35 cellular contexts compared by ENCODE assay signal in the genomic region with DNA sequence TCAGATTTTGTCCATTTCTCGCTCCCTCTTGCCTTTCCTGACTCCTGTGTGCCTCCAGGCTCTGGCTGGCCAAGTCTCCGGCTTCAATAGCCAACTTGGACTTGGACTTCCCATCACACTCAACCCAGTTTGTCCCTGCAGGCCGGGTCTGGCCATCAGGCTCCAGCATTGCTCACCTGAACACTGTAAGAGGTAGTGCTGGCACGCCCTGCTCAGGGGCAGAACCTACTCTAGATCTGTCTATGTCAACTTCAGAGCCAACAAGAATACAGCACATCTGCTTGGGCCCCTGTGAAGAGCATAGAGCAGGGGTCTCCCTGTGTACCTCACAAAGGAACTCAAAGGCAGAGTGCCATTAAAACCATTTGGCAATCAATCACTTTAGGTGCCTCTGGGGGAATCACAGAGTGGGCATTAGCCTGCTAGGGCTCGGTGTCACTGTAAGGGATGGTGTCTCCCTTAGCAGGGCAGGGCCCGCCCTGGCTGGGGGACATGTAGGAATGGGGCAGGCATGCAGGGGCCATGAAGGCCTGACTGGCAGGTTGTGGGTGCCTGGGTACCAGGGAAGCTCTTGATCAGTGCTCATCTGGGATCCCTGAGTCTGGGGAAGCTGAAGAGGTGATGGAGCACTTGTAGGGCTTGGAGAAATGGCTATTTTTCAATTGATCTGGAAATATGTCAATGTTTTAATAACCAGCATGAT.
"Had no signal": no experiment of that assay in that cellular context is flagged by ENCODE, and none has a peak within 500 bp of the region (broad histone marks: within the 10 kb centered on the region; RNA-seq: fewer than 3 reads in every experiment).

No MANE protein-coding gene starts in this region.

- H3K27ac ChIP-seq: KMS-11 had no signal

- H3K9me3 ChIP-seq: MG63 had no signal

- DNase-seq: Karpas-422, Kasumi-1, KG1, MG63, MM.1S, MV-4-11, NCI-H1048, NCI-H1092, NCI-H1092 treated with DMSO at 0.1 percent for 48 hours, NCI-H1105, NCI-H1105 treated with DMSO at 0.1 percent for 48 hours, NCI-H1417, NCI-H1417 treated with DMSO at 0.1 percent for 48 hours, NCI-H1436, NCI-H1436 treated with DMSO at 0.1 percent for 48 hours, NCI-H146, NCI-H1694, NCI-H1694 treated with DMSO at 0.1 percent for 48 hours, NCI-H187, NCI-H187 treated with DMSO at 0.1 percent for 48 hours, NCI-H1930, NCI-H2029, NCI-H2029 treated with DMSO at 0.1 percent for 48 hours, NCI-H2081, NCI-H2081 treated with DMSO at 0.1 percent for 48 hours, NCI-H2107, NCI-H2171, NCI-H2171 treated with DMSO at 0.1 percent for 48 hours, NCI-H2227 treated with DMSO at 0.1 percent for 48 hours, NCI-H226, NCI-H345, NCI-H446, NCI-H446 treated with DMSO at 0.1 percent for 48 hours, NCI-H510A had no signal

- H3K4me3 ChIP-seq: MG63 had no signal

- H3K27me3 ChIP-seq: MG63 had no signal

- H3K36me3 ChIP-seq: MG63 had no signal
